8 cellular contexts compared by ENCODE assay signal in genomic region chr19:18519962-18520847, GRCh38. TPM values are rescaled to one million over a fixed set of nuclear protein-coding genes. Genes with fewer than 3 reads are reported as not detected.
A peak's percentile ranks its signal among the peaks of the same experiment; 100 is the strongest.
DNase-seq lines count a peak whose midpoint lies in the region; ATAC-seq and FAIRE-seq lines count a peak whose summit lies in the region.

No MANE protein-coding gene starts in this region.

- FAIRE-seq in HTR-8/SVneo (lab: Jason Lieb, UNC), result peak; percentile 44

- peak overlapping the region; percentile 59 for H3K27ac Mint-ChIP-seq in activated naive CD8-positive, alpha-beta T cell treated with anti-CD3 and anti-CD28 coated beads, Interleukin-2, amount 50 U/mL, for 24 hours

- H3K4me1 Mint-ChIP-seq in activated naive CD8-positive, alpha-beta T cell treated with anti-CD3 and anti-CD28 coated beads, Interleukin-2, amount 50 U/mL, for 24 hours, result peaks cover 32% of the 10 kb centered on the region

- intact Hi-C loops in left ventricle myocardium superior (cut with micrococcal nuclease), result loop anchor here (10.0 kb wide), 1 partner anchor 55 kb away; no protein-coding TSS in a partner anchor

- no peaks in the 10 kb centered on the region for H3K27me3 Mint-ChIP-seq in activated naive CD8-positive, alpha-beta T cell treated with anti-CD3 and anti-CD28 coated beads, Interleukin-2, amount 50 U/mL, for 24 hours

- DNase-seq in DMS53 (lab: John Stamatoyannopoulos, UW), result peak; percentile 85
- peak; percentile 72 for DNase-seq in HTR-8/SVneo (ENCODE audit: insufficient read length, low spot score)
- peak; percentile 67 to 79 for DNase-seq in SHP77 (lab: John Stamatoyannopoulos, UW)
- DNase-seq in activated naive CD8-positive, alpha-beta T cell treated with anti-CD3 and anti-CD28 coated beads, Interleukin-2, amount 50 U/mL, for 24 hours, result peak; percentile 60
- DNase-seq in left ventricle myocardium superior, result peak; percentile 63
- peak; percentile 93 for DNase-seq in renal cortical epithelial cell (ENCODE audit: low read depth)
- DNase-seq in cortex of kidney (lab: John Stamatoyannopoulos, UW), result no peak

- peak overlapping the region; percentile 81 for H3K4me3 Mint-ChIP-seq in activated naive CD8-positive, alpha-beta T cell treated with anti-CD3 and anti-CD28 coated beads, Interleukin-2, amount 50 U/mL, for 24 hours

- ATAC-seq in activated naive CD8-positive, alpha-beta T cell treated with anti-CD3 and anti-CD28 coated beads, Interleukin-2, amount 50 U/mL, for 24 hours, result no peak
- ATAC-seq in left ventricle myocardium superior, result no peak
- ATAC-seq in HG03280 (IDR thresholded peaks at IDR 0.05; ENCODE audit: unreplicated experiment), result no peak

- no peaks in the 10 kb centered on the region for H3K9me3 Mint-ChIP-seq in activated naive CD8-positive, alpha-beta T cell treated with anti-CD3 and anti-CD28 coated beads, Interleukin-2, amount 50 U/mL, for 24 hours

- no peaks in the 10 kb centered on the region for H3K36me3 Mint-ChIP-seq in activated naive CD8-positive, alpha-beta T cell treated with anti-CD3 and anti-CD28 coated beads, Interleukin-2, amount 50 U/mL, for 24 hours (ENCODE audit: low read depth)

RNA-seq across cellular contexts. Expression of gene ELL, which starts 1.7 kb away (rescaled TPM):
- 9.3 TPM for total RNA-seq in left ventricle myocardium superior
- total RNA-seq in renal cortical epithelial cell, result 7.5 and 13.3 TPM in 2 replicates

RNA-seq across cellular contexts. Expression of gene FKBP8, which starts 23.2 kb away (rescaled TPM):
- total RNA-seq in left ventricle myocardium superior (181 TPM), renal cortical epithelial cell (215 and 278 TPM in 2 replicates)

RNA-seq across cellular contexts. Expression of gene KXD1, which starts 37.5 kb away (rescaled TPM):
- total RNA-seq in left ventricle myocardium superior, result 43.9 TPM
- 47.6 and 76.4 TPM in 2 replicates for total RNA-seq in renal cortical epithelial cell

RNA-seq across cellular contexts. Expression of gene UBA52, which starts 51.5 kb away (rescaled TPM):
- total RNA-seq in left ventricle myocardium superior, result 725 TPM
- total RNA-seq in renal cortical epithelial cell, result 485 and 589 TPM in 2 replicates
